In genomic region chr14:81453166-81453766, GRCh38 we compare ENCODE assay signal across 8 cellular contexts. TPM values are rescaled to one million over a fixed set of nuclear protein-coding genes. Genes with fewer than 3 reads are reported as not detected.
DNase-seq lines count a peak whose midpoint lies in the region; ATAC-seq and TF ChIP-seq lines count a peak whose summit lies in the region.

No MANE protein-coding gene starts in this region.

- H3K36me3 ChIP-seq in neutrophil (no peaks in the 10 kb centered on the region), vagina (no peaks in the 10 kb centered on the region)

- TF ChIP-seq CTCF in neutrophil (IDR thresholded peaks at IDR 0.05), result peak; percentile 81
- peak; percentile 73 to 82 (median 82) for TF ChIP-seq CTCF in vagina (IDR thresholded peaks at IDR 0.05)

- no peak for TF ChIP-seq POLR2A in vagina (IDR thresholded peaks at IDR 0.05)

- no peak overlapping the region for H3K27ac ChIP-seq in neutrophil
- H3K27ac ChIP-seq in vagina, result no peak overlapping the region

- intact Hi-C loops in vagina (cut with DNase I), result no loop called here

- H3K27me3 ChIP-seq in neutrophil (peaks cover 5% of the 10 kb centered on the region), vagina (no peaks in the 10 kb centered on the region)

- ATAC-seq in GM18909 (IDR thresholded peaks at IDR 0.05; ENCODE audit: poor library complexity, unreplicated experiment), result peak; percentile 74
- ATAC-seq in HG03159 (IDR thresholded peaks at IDR 0.05; ENCODE audit: unreplicated experiment), result peak; percentile 68

- no peaks in the 10 kb centered on the region for H3K9me3 ChIP-seq in neutrophil
- H3K9me3 ChIP-seq in vagina, result no peaks in the 10 kb centered on the region

- H3K4me3 ChIP-seq in neutrophil (ENCODE audit: low read depth in 1 of 2, low read length in 1 of 2) (no peak overlapping the region), vagina (no peak overlapping the region)

- H3K4me1 ChIP-seq in neutrophil (ENCODE audit: control insufficient read depth in 1 of 2, insufficient read depth in 1 of 2, low read depth in 1 of 2, low read length in 1 of 2) (peaks cover 0 to 3% of the 10 kb centered on the region in 2 experiments), vagina (peaks cover 19% of the 10 kb centered on the region)

- DNase-seq in CD1c-positive myeloid dendritic cell (ENCODE audit: extremely low spot score) (peak; percentile 68), NCI-H526 (lab: John Stamatoyannopoulos, UW) (peak; percentile 56 to 71), activated T-cell treated with anti-CD3 and anti-CD28 coated beads for 24 hours (ENCODE audit: low read depth) (peak; percentile 44), fibroblast of gingiva (ENCODE audit: low read depth) (peak; percentile 58), vagina (ENCODE audit: extremely low spot score in 2 of 2) (no peak)

RNA-seq across cellular contexts. Expression of gene STON2, which starts 53.1 kb away (rescaled TPM):
- 39.8 TPM for total RNA-seq in vagina

Comparison
In these comparisons a context has a peak if more than half of its experiments do, and no peak if none do; other contexts are left out.
1. DNase-seq: peak in CD1c-positive myeloid dendritic cell (single experiment), NCI-H526 (2 of 2), activated T-cell treated with anti-CD3 and anti-CD28 coated beads for 24 hours (single experiment) and fibroblast of gingiva (single experiment); none in vagina (0 of 2).